Comparison of ENCODE assay signal across 8 cellular contexts in the genomic region with DNA sequence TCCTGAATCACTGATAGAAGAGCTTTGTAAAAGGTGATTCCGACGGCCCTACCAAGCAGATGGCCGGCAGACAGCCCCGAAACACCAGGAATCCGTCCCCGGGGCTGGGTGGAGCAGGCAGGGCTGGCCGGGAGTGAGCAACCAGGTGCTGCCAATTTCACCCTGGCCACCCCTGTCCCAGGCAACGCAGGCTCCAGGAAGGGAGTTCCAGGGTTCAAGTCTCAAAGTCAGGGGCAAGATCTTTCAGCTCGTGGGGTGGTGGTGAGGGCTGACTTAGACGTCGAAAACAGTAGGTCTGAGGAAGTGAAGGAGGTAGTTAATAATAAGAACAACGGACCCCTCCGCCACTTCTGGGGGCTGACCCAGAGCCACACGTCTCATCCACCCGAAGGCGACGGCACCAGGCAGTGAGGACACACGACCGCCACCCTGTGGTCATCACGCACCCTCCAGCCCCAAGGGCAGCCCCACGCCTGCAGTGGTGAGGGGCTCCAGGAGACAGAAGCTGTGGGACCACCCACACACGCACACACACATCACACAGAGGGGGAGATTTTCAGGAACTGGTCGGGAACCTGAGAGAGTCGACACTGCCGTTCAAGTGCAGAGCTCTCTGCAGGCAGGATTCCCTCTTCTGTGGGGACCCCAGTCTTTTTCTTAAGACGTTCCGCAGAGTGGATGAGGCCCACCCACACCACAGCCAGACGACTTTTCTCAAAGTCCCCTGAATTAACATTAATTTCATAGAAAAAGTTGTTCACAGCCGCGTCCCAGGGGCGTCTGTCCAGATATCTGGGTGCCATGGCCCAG.
DNase-seq lines count a peak whose midpoint lies in the region; ATAC-seq and TF ChIP-seq lines count a peak whose summit lies in the region.

No MANE protein-coding gene starts in this region.

- peaks cover 0 to 81% (median 18%) of the 10 kb centered on the region in 7 donors for H3K27me3 ChIP-seq in spleen (replicated peaks in 1 of 7)

- no peak for TF ChIP-seq POLR2A in spleen (IDR thresholded peaks at IDR 0.05)

- no peak overlapping the region for H3K27ac ChIP-seq in spleen

- peak; percentile 41 for TF ChIP-seq CTCF in fibroblast of mammary gland (conservative IDR thresholded peaks at IDR 0.05; ENCODE audit: control insufficient read depth, insufficient read depth, low read depth, low read length)
- no peak for TF ChIP-seq CTCF in spleen (IDR thresholded peaks at IDR 0.05 in 8 of 11, conservative IDR thresholded peaks at IDR 0.05 in 3 of 11)

- 14 to 30% (median 25%) methylated on average over 23 to 31 of the region's 31 CpGs for WGBS in spleen, 5 donors

- peaks cover 0 to 11% (median 6%) of the 10 kb centered on the region in 8 donors for H3K9me3 ChIP-seq in spleen

- H3K4me1 ChIP-seq in spleen, result peaks cover 0 to 8% (median 2%) of the 10 kb centered on the region in 6 donors

- H3K36me3 ChIP-seq in spleen, result no peaks in the 10 kb centered on the region

- no peak for ATAC-seq in GM19452 (IDR thresholded peaks at IDR 0.05; ENCODE audit: unreplicated experiment)
- ATAC-seq in HG02870 (IDR thresholded peaks at IDR 0.05; ENCODE audit: unreplicated experiment), result no peak

- H3K4me3 ChIP-seq in fibroblast of mammary gland (ENCODE audit: control insufficient read depth, low read depth, low read length), result no peak overlapping the region
- H3K4me3 ChIP-seq in spleen, result no peak overlapping the region

- intact Hi-C loops in spleen (cut with DNase I; ENCODE audit: low total_unique reads), result loop anchor here (5.0 kb wide), 1 partner anchor 966 kb away; no protein-coding TSS in a partner anchor

- peak; percentile 58 for DNase-seq in activated effector memory CD4-positive, alpha-beta T cell treated with anti-CD3 and anti-CD28 coated beads, Interleukin-2, amount 50 U/mL, for 16 hours
- no peak for DNase-seq in activated effector memory CD4-positive, alpha-beta T cell treated with Interleukin-2 at 50 U/mL for 16 hours
- DNase-seq in NCI-H460 (ENCODE audit: extremely low read depth, low read depth) (peak; percentile 7), fibroblast of mammary gland (ENCODE audit: low read depth) (no peak), spleen (peak; percentile 57), T-helper 1 cell (no peak)

Comparison
In these comparisons a context has a peak if more than half of its experiments do, and no peak if none do; other contexts are left out.
1. DNase-seq: peak in activated effector memory CD4-positive, alpha-beta T cell treated with anti-CD3 and anti-CD28 coated beads, Interleukin-2, amount 50 U/mL, for 16 hours (single experiment), NCI-H460 (single experiment) and spleen (single experiment); none in activated effector memory CD4-positive, alpha-beta T cell treated with Interleukin-2 at 50 U/mL for 16 hours (single experiment), fibroblast of mammary gland (single experiment) and T-helper 1 cell (0 of 5).